ENCODE assay signal across 1 cellular context in genomic region chr5:116787570-116787969, GRCh38.
TF ChIP-seq lines count a peak whose summit lies in the region.

No MANE protein-coding gene starts in this region.

TF ChIP-seq in GM23338, 12 proteins besides CTCF, POLR2A, EP300 and RAD21 (continued from another document):
- TF ChIP-seq ETS1 (IDR thresholded peaks at IDR 0.05): no peak
- no peak for TF ChIP-seq CREB1 (CRISPR knock-in tag; IDR thresholded peaks at IDR 0.05; ENCODE audit: low read depth)
- TF ChIP-seq JUNB (IDR thresholded peaks at IDR 0.05; ENCODE audit: unreplicated experiment): no peak
- no peak for TF ChIP-seq EZH2 (IDR thresholded peaks at IDR 0.05; ENCODE audit: low read depth, unreplicated experiment)
